In the genomic region with DNA sequence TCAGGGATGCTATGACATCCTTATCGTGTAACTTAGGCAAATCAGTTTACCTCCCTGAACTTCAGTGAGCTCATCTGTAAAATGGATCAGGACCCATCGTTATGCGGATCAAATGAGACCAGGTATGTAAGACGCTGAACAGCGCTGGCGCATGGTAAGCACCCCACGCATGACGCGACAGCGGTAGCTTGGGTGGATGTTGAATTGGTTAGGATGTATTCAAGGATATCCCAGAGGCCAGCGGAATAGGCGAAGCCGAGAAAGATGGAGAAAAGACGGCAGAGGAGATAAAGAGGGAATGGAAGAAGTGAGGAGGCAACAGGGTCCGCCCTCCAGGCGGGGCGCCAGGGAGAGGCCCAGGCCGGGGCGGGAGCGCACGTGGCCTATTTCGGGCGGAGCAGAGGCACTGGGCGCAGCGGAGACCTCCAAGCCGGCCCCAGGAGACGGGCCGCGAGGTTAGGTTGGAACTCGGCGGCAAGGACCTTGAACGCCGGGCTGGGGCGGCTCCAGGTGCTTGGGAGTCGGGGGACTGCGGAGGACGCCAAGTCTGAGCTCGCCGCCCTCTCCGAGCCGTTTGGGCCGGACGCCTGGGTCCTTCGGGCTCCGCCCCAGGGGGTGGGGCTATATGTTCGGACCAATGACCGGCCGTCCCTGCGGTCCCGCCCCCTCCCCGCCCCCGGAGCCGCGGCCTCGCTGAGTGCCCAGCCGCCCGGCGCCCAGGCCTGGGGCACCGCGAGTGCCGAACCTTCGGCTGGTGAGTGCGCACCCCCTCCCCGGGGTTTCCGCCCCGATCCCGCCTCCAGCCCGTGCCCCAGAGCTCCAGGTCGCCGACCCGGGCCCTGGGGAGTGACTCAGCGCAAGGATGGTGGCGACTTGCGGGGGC, we compare ENCODE assay signal across 8 cellular contexts. TPM values are rescaled to one million over a fixed set of nuclear protein-coding genes. Genes with fewer than 3 reads are reported as not detected.
DNase-seq lines count a peak whose midpoint lies in the region; ATAC-seq and TF ChIP-seq lines count a peak whose summit lies in the region.

A gene (plus strand): TSS at position 696 of the 883 bp plus-strand sequence. CDS start 448 bp downstream, outside the sequence.

- H3K27ac Mint-ChIP-seq in nephron progenitor cell: peak within 1 kb of the TSS; percentile 94
- peak within 1 kb of the TSS; percentile 99 for H3K27ac Mint-ChIP-seq in stimulated activated naive CD8-positive, alpha-beta T cell treated with anti-CD3 and anti-CD28 coated beads, Interleukin-15, Interleukin-2, amounts not matched to agents 100 ng/mL and 50 ng/mL, for 24 hours

- TF ChIP-seq CTCF in fibroblast of the aortic adventitia (IDR thresholded peaks at IDR 0.05; ENCODE audit: insufficient read depth, low read length): no peak
- peak; percentile 6 for TF ChIP-seq CTCF in nephron progenitor cell (IDR thresholded peaks at IDR 0.05)

- H3K36me3 Mint-ChIP-seq in nephron progenitor cell (ENCODE audit: low read depth): peaks cover 15% of the 10 kb centered on the region
- H3K36me3 Mint-ChIP-seq in stimulated activated naive CD8-positive, alpha-beta T cell treated with anti-CD3 and anti-CD28 coated beads, Interleukin-15, Interleukin-2, amounts not matched to agents 100 ng/mL and 50 ng/mL, for 24 hours (ENCODE audit: low read depth): peaks cover 13% of the 10 kb centered on the region

- peaks cover 2% of the 10 kb centered on the region for H3K27me3 Mint-ChIP-seq in nephron progenitor cell (ENCODE audit: low read depth, poor library complexity)
- H3K27me3 Mint-ChIP-seq in stimulated activated naive CD8-positive, alpha-beta T cell treated with anti-CD3 and anti-CD28 coated beads, Interleukin-15, Interleukin-2, amounts not matched to agents 100 ng/mL and 50 ng/mL, for 24 hours: no peaks in the 10 kb centered on the region

- H3K4me3 ChIP-seq in Jurkat, Clone E6-1 (ENCODE audit: low read length): peak within 1 kb of the TSS; percentile 74
- peak within 1 kb of the TSS; percentile 77 for H3K4me3 ChIP-seq in fibroblast of the aortic adventitia (ENCODE audit: low read depth, low read length)

- ATAC-seq in GM21529 (IDR thresholded peaks at IDR 0.05; ENCODE audit: unreplicated experiment): peak; percentile 77

- DNase-seq in DMS79 (lab: John Stamatoyannopoulos, UW) (peak; percentile 71), RPMI7951 (ENCODE audit: low read depth) (peak; percentile 83), fibroblast of the aortic adventitia (ENCODE audit: low read depth) (peak; percentile 85), nephron progenitor cell (peak; percentile 93)
- peak; percentile 67 for DNase-seq in Jurkat, Clone E6-1 (ENCODE audit: low read depth, low spot score)
- DNase-seq in activated T-helper 9 cell treated with anti-CD3 and anti-CD28 coated beads, Interleukin-2, amount 50 U/mL, for 16 hours (ENCODE audit: low read depth): peak; percentile 88

- H3K4me1 Mint-ChIP-seq in nephron progenitor cell: peaks cover 31% of the 10 kb centered on the region
- peaks cover 29% of the 10 kb centered on the region for H3K4me1 Mint-ChIP-seq in stimulated activated naive CD8-positive, alpha-beta T cell treated with anti-CD3 and anti-CD28 coated beads, Interleukin-15, Interleukin-2, amounts not matched to agents 100 ng/mL and 50 ng/mL, for 24 hours (ENCODE audit: low read depth)

- H3K9me3 Mint-ChIP-seq in nephron progenitor cell: no peaks in the 10 kb centered on the region
- no peaks in the 10 kb centered on the region for H3K9me3 Mint-ChIP-seq in stimulated activated naive CD8-positive, alpha-beta T cell treated with anti-CD3 and anti-CD28 coated beads, Interleukin-15, Interleukin-2, amounts not matched to agents 100 ng/mL and 50 ng/mL, for 24 hours

- peak within 1 kb of the TSS; percentile 87 for H3K4me3 Mint-ChIP-seq in nephron progenitor cell
- peak within 1 kb of the TSS; percentile 91 for H3K4me3 Mint-ChIP-seq in stimulated activated naive CD8-positive, alpha-beta T cell treated with anti-CD3 and anti-CD28 coated beads, Interleukin-15, Interleukin-2, amounts not matched to agents 100 ng/mL and 50 ng/mL, for 24 hours

RNA-seq across cellular contexts. Expression of the gene that starts here (rescaled TPM):
- polyA plus RNA-seq in Jurkat, Clone E6-1 (2012; ENCODE audit: insufficient read depth, insufficient read length): 7.0 TPM
- 8.1 and 10.9 TPM in 2 replicates for total RNA-seq in RPMI7951 (2014; rRNA removed; shearing (Covaris generic))
- 12.6 and 16.2 TPM in 2 replicates for total RNA-seq in fibroblast of the aortic adventitia (ENCODE audit: low replicate concordance)

Comparison
In these comparisons a context has a peak if more than half of its experiments do, and no peak if none do; other contexts are left out.
1. Peak in every context shown above with its lines: DNase-seq, ATAC-seq and H3K4me3 ChIP-seq.